In genomic region chr6:32963870-32964269, GRCh38 we compare ENCODE assay signal across 29 cellular contexts. TPM values are rescaled to one million over a fixed set of nuclear protein-coding genes. Genes with fewer than 3 reads are reported as not detected.
DNase-seq lines count a peak whose midpoint lies in the region; ATAC-seq and TF ChIP-seq lines count a peak whose summit lies in the region.
"Had no signal": no experiment of that assay in that cellular context is flagged by ENCODE, and none has a peak within 500 bp of the region (broad histone marks: within the 10 kb centered on the region; RNA-seq: fewer than 3 reads in every experiment).

No MANE protein-coding gene starts in this region.

- POLR2A ChIA-PET in activated CD8-positive, alpha-beta T cell treated with anti-CD3 and anti-CD28 coated beads for 36 hours (lab: Charles Lee), result interaction anchor here (0.7 to 30.4 kb wide), 3 partner anchors 10 to 14 kb away, joined by 3 to 852 read pairs (median 3); partner anchors contain the start of gene BRD2
- POLR2A ChIA-PET in activated CD8-positive, alpha-beta T cell treated with anti-CD3 and anti-CD28 coated beads, Interleukin-2, amount 10 ng/mL, durations not matched to agents 7 days and 5 days (lab: Charles Lee), result interaction anchor here (1.1 to 4.5 kb wide), 3 partner anchors 9 to 119 kb away, joined by 3 to 49 read pairs (median 5); no protein-coding TSS in a partner anchor
- POLR2A ChIA-PET in CD8-positive, alpha-beta memory T cell (lab: Charles Lee), result interaction anchor here (1.8 to 2.6 kb wide), 2 partner anchors 9 to 10 kb away, joined by 6 to 21 read pairs; partner anchors contain the start of gene HLA-DMA
- POLR2A ChIA-PET in OCI-LY7 (lab: Charles Lee), result interaction anchor here (0.7 to 4.2 kb wide), 4 partner anchors 8 to 19 kb away, joined by 3 to 20 read pairs (median 8); partner anchors contain the start of gene HLA-DMA

- H3K4me1 ChIP-seq in CD8-positive, alpha-beta memory T cell (ENCODE audit: insufficient read depth, low read length), result peaks cover 35% of the 10 kb centered on the region
- peaks cover 40% of the 10 kb centered on the region for H3K4me1 ChIP-seq in OCI-LY7 (ENCODE audit: insufficient read depth, low read length, poor library complexity, severe bottlenecking)
- peaks cover 0 to 43% (median 21%) of the 10 kb centered on the region in 4 donors for H3K4me1 ChIP-seq in tibial nerve
- H3K4me1 ChIP-seq: Caco-2 had no signal

- 67 to 73% methylated on average over 1 of the region's 1 CpG for WGBS in tibial nerve, 2 donors

- peak overlapping the region; percentile 32; the same call in 1 of the 2 replicates for H3K4me2 ChIP-seq in OCI-LY7 (ENCODE audit: low read length)

- H3K4me1 Mint-ChIP-seq in activated CD8-positive, alpha-beta T cell treated with anti-CD3 and anti-CD28 coated beads for 36 hours (ENCODE audit: low read depth), result peaks cover 47% of the 10 kb centered on the region
- peaks cover 37% of the 10 kb centered on the region for H3K4me1 Mint-ChIP-seq in activated CD8-positive, alpha-beta T cell treated with anti-CD3 and anti-CD28 coated beads, Interleukin-2, amount 10 ng/mL, durations not matched to agents 7 days and 5 days (ENCODE audit: low read depth)
- peaks cover 65 to 80% (median 66%) of the 10 kb centered on the region in 3 donors for H3K4me1 Mint-ChIP-seq in CD8-positive, alpha-beta memory T cell
- peaks cover 32 to 72% of the 10 kb centered on the region in 2 donors for H3K4me1 Mint-ChIP-seq in immature natural killer cell

- CTCF ChIA-PET in activated CD8-positive, alpha-beta T cell treated with anti-CD3 and anti-CD28 coated beads for 36 hours (lab: Charles Lee), result interaction anchor here (0.7 to 4.5 kb wide), 9 partner anchors 10 to 96 kb away, joined by 3 to 74 read pairs (median 7); partner anchors contain the start of gene HLA-DMA
- CTCF ChIA-PET in activated CD8-positive, alpha-beta T cell treated with anti-CD3 and anti-CD28 coated beads, Interleukin-2, amount 10 ng/mL, durations not matched to agents 7 days and 5 days (lab: Charles Lee), result interaction anchor here (1.3 to 15.9 kb wide), 6 partner anchors 9 to 126 kb away, joined by 4 to 442 read pairs (median 9); partner anchors contain the start of genes HLA-DMA and TAP2
- CTCF ChIA-PET in CD8-positive, alpha-beta memory T cell (lab: Charles Lee), result interaction anchor here (1.2 to 16.7 kb wide), 6 partner anchors 10 to 30 kb away, joined by 3 to 270 read pairs (median 12); partner anchors contain the start of gene HLA-DMA
- CTCF ChIA-PET in OCI-LY7 (lab: Charles Lee; ENCODE audit: unreplicated experiment), result interaction anchor here (0.9 to 1.2 kb wide), 2 partner anchors 20 to 21 kb away, joined by 3 read pairs; no protein-coding TSS in a partner anchor

- no peaks in the 10 kb centered on the region for H4K20me1 ChIP-seq in OCI-LY7 (ENCODE audit: insufficient read depth, low read length)

- DNase-seq in activated CD8-positive, alpha-beta T cell treated with anti-CD3 and anti-CD28 coated beads for 36 hours, result no peak
- DNase-seq in activated CD8-positive, alpha-beta T cell treated with anti-CD3 and anti-CD28 coated beads, Interleukin-2, amount 10 ng/mL, durations not matched to agents 7 days and 5 days, result no peak
- no peak for DNase-seq in CD8-positive, alpha-beta memory T cell
- DNase-seq in OCI-LY7 (ENCODE audit: low spot score), result no peak
- no peak for DNase-seq in immature natural killer cell
- DNase-seq in tibial nerve (ENCODE audit: low spot score in 2 of 2), result no peak
- DNase-seq in superior temporal gyrus (ENCODE audit: extremely low spot score), result no peak
- DNase-seq in hepatic stellate cell (ENCODE audit: low spot score), result no peak
- DNase-seq: activated CD4-positive, alpha-beta T cell treated with anti-CD3 and anti-CD28 coated beads, Interleukin-2, amount 10 ng/mL, durations not matched to agents 7 days and 5 days; activated CD8-positive, alpha-beta memory T cell treated with anti-CD3 and anti-CD28 coated beads, Interleukin-2, amount 50 U/mL, for 4 hours; Caco-2; dermis blood vessel endothelial cell; GDM1; HCEC 1CT; hypothalamus; naive B cell; NCI-H1436; NCI-H2107; NCI-H774; nucleus accumbens; stomach; T-helper 2 cell; tibial artery had no signal

- TF ChIP-seq EP300 in tibial nerve (IDR thresholded peaks at IDR 0.05), result no peak

- peaks cover 16% of the 10 kb centered on the region for H3K36me3 Mint-ChIP-seq in activated CD8-positive, alpha-beta T cell treated with anti-CD3 and anti-CD28 coated beads for 36 hours (ENCODE audit: low read depth)
- peaks cover 2% of the 10 kb centered on the region for H3K36me3 Mint-ChIP-seq in activated CD8-positive, alpha-beta T cell treated with anti-CD3 and anti-CD28 coated beads, Interleukin-2, amount 10 ng/mL, durations not matched to agents 7 days and 5 days (ENCODE audit: low read depth)
- peaks cover 0 to 12% (median 1%) of the 10 kb centered on the region in 3 donors for H3K36me3 Mint-ChIP-seq in CD8-positive, alpha-beta memory T cell
- peaks cover 0 to 3% (median 0%) of the 10 kb centered on the region in 3 donors for H3K36me3 Mint-ChIP-seq in immature natural killer cell

- no peaks in the 10 kb centered on the region for H3K27me3 ChIP-seq in CD8-positive, alpha-beta memory T cell (ENCODE audit: insufficient read depth, low read length, poor library complexity, severe bottlenecking)
- no peaks in the 10 kb centered on the region for H3K27me3 ChIP-seq in tibial nerve
- H3K27me3 ChIP-seq: stomach, tibial artery had no signal

- no peak for TF ChIP-seq CTCF in activated CD8-positive, alpha-beta T cell treated with anti-CD3 and anti-CD28 coated beads for 36 hours (IDR thresholded peaks at IDR 0.05)
- TF ChIP-seq CTCF in OCI-LY7 (conservative IDR thresholded peaks at IDR 0.05; ENCODE audit: low read length) (no peak), tibial nerve (IDR thresholded peaks at IDR 0.05) (no peak)

- H3K9me3 Mint-ChIP-seq in activated CD8-positive, alpha-beta T cell treated with anti-CD3 and anti-CD28 coated beads for 36 hours, result no peaks in the 10 kb centered on the region
- H3K9me3 Mint-ChIP-seq in activated CD8-positive, alpha-beta T cell treated with anti-CD3 and anti-CD28 coated beads, Interleukin-2, amount 10 ng/mL, durations not matched to agents 7 days and 5 days (ENCODE audit: insufficient read depth), result no peaks in the 10 kb centered on the region
- no peaks in the 10 kb centered on the region for H3K9me3 Mint-ChIP-seq in CD8-positive, alpha-beta memory T cell
- H3K9me3 Mint-ChIP-seq in immature natural killer cell, result no peaks in the 10 kb centered on the region
- H3K9me3 Mint-ChIP-seq: activated CD4-positive, alpha-beta T cell treated with anti-CD3 and anti-CD28 coated beads, Interleukin-2, amount 10 ng/mL, durations not matched to agents 7 days and 5 days; naive B cell had no signal

- BruUV-seq in OCI-LY7 (replicated peaks; lab: Mats Ljungman, UMichigan), result no TSS peak

- H3K4me3 ChIP-seq in CD8-positive, alpha-beta memory T cell (ENCODE audit: low read length), result no peak overlapping the region
- no peak overlapping the region for H3K4me3 ChIP-seq in OCI-LY7 (ENCODE audit: low read depth, low read length, poor library complexity, severe bottlenecking)
- no peak overlapping the region for H3K4me3 ChIP-seq in tibial nerve
- H3K4me3 ChIP-seq: K562, SK-N-MC, stomach, tibial artery had no signal

- peaks cover 40% of the 10 kb centered on the region for H3K79me2 ChIP-seq in OCI-LY7 (ENCODE audit: insufficient read depth, low read depth, low read length)

- peak overlapping the region; percentile 4 for H3K27ac Mint-ChIP-seq in activated CD8-positive, alpha-beta T cell treated with anti-CD3 and anti-CD28 coated beads for 36 hours
- H3K27ac Mint-ChIP-seq in activated CD8-positive, alpha-beta T cell treated with anti-CD3 and anti-CD28 coated beads, Interleukin-2, amount 10 ng/mL, durations not matched to agents 7 days and 5 days, result no peak overlapping the region
- H3K27ac Mint-ChIP-seq in CD8-positive, alpha-beta memory T cell, result peak overlapping the region in 6 of 8 donors; percentile 8 to 94 (median 50)
- peak overlapping the region in 4 of 6 donors; percentile 5 to 65 (median 44) for H3K27ac Mint-ChIP-seq in immature natural killer cell
- H3K27ac Mint-ChIP-seq: activated CD4-positive, alpha-beta T cell treated with anti-CD3 and anti-CD28 coated beads, Interleukin-2, amount 10 ng/mL, durations not matched to agents 7 days and 5 days had no signal

- no peak overlapping the region for H2AFZ ChIP-seq in OCI-LY7 (ENCODE audit: low read length)

- H3K27me3 Mint-ChIP-seq in activated CD8-positive, alpha-beta T cell treated with anti-CD3 and anti-CD28 coated beads for 36 hours, result no peaks in the 10 kb centered on the region
- no peaks in the 10 kb centered on the region for H3K27me3 Mint-ChIP-seq in activated CD8-positive, alpha-beta T cell treated with anti-CD3 and anti-CD28 coated beads, Interleukin-2, amount 10 ng/mL, durations not matched to agents 7 days and 5 days (ENCODE audit: low read depth)
- H3K27me3 Mint-ChIP-seq in CD8-positive, alpha-beta memory T cell, result peaks cover 0 to 3% of the 10 kb centered on the region in 2 donors
- peaks cover 7 to 12% (median 11%) of the 10 kb centered on the region in 3 donors for H3K27me3 Mint-ChIP-seq in immature natural killer cell (ENCODE audit: low read depth in 3 of 3)
- H3K27me3 Mint-ChIP-seq: activated CD4-positive, alpha-beta T cell treated with anti-CD3 and anti-CD28 coated beads, Interleukin-2, amount 10 ng/mL, durations not matched to agents 7 days and 5 days; naive B cell had no signal

- intact Hi-C loops in activated CD8-positive, alpha-beta T cell treated with anti-CD3 and anti-CD28 coated beads for 36 hours (cut with micrococcal nuclease), result no loop called here
- intact Hi-C loops in OCI-LY7 (cut with micrococcal nuclease; ENCODE audit: unreplicated experiment), result no loop called here

- H3K9me2 ChIP-seq in OCI-LY7 (ENCODE audit: insufficient read depth, low read length), result no peaks in the 10 kb centered on the region

- no peaks in the 10 kb centered on the region for H3K36me3 ChIP-seq in CD8-positive, alpha-beta memory T cell (ENCODE audit: insufficient read depth, low read length)
- H3K36me3 ChIP-seq in OCI-LY7 (ENCODE audit: insufficient read depth, low read length) (peaks cover 15% of the 10 kb centered on the region), tibial nerve (no peaks in the 10 kb centered on the region)
- H3K36me3 ChIP-seq: stomach, tibial artery had no signal

- ATAC-seq in activated CD8-positive, alpha-beta T cell treated with anti-CD3 and anti-CD28 coated beads for 36 hours, result no peak
- no peak for ATAC-seq in activated CD8-positive, alpha-beta T cell treated with anti-CD3 and anti-CD28 coated beads, Interleukin-2, amount 10 ng/mL, durations not matched to agents 7 days and 5 days
- ATAC-seq: K562, left lobe of liver had no signal

- no peaks in the 10 kb centered on the region for H3K9me3 ChIP-seq in CD8-positive, alpha-beta memory T cell (ENCODE audit: low read length)
- peaks cover 13% of the 10 kb centered on the region; the same call in 1 of the 2 replicates for H3K9me3 ChIP-seq in OCI-LY7 (ENCODE audit: low read length)
- H3K9me3 ChIP-seq in tibial nerve, result no peaks in the 10 kb centered on the region
- H3K9me3 ChIP-seq: Caco-2, stomach, tibial artery had no signal

- no peak overlapping the region for H3K27ac ChIP-seq in CD8-positive, alpha-beta memory T cell (ENCODE audit: low read depth, low read length)
- no peak overlapping the region for H3K27ac ChIP-seq in OCI-LY7 (ENCODE audit: low read depth, low read length, poor library complexity, severe bottlenecking)
- H3K27ac ChIP-seq in tibial nerve, result peak overlapping the region in 1 of 4 donors; percentile 15
- H3K27ac ChIP-seq: stomach, tibial artery had no signal

- TF ChIP-seq POLR2A in tibial nerve (IDR thresholded peaks at IDR 0.05), result no peak

- H3K4me3 Mint-ChIP-seq in activated CD8-positive, alpha-beta T cell treated with anti-CD3 and anti-CD28 coated beads for 36 hours, result no peak overlapping the region
- H3K4me3 Mint-ChIP-seq in activated CD8-positive, alpha-beta T cell treated with anti-CD3 and anti-CD28 coated beads, Interleukin-2, amount 10 ng/mL, durations not matched to agents 7 days and 5 days, result no peak overlapping the region
- H3K4me3 Mint-ChIP-seq in CD8-positive, alpha-beta memory T cell, result peak overlapping the region in 2 of 7 donors; percentile 9 to 27
- H3K4me3 Mint-ChIP-seq in immature natural killer cell, result no peak overlapping the region
- H3K4me3 Mint-ChIP-seq: activated CD4-positive, alpha-beta T cell treated with anti-CD3 and anti-CD28 coated beads, Interleukin-2, amount 10 ng/mL, durations not matched to agents 7 days and 5 days had no signal

RNA-seq across cellular contexts. Expression of gene BRD2, which starts 4.5 kb away (rescaled TPM):
- total RNA-seq in activated CD8-positive, alpha-beta T cell treated with anti-CD3 and anti-CD28 coated beads for 36 hours, result 100 to 1,000 TPM; 219 to 235 TPM
- total RNA-seq in activated CD8-positive, alpha-beta T cell treated with anti-CD3 and anti-CD28 coated beads, Interleukin-2, amount 10 ng/mL, durations not matched to agents 7 days and 5 days, result 100 to 1,000 TPM; 299 to 313 TPM
- 100 to 1,000 TPM; 373 to 387 TPM for total RNA-seq in CD8-positive, alpha-beta memory T cell
- 89.9 TPM for polyA plus RNA-seq in CD8-positive, alpha-beta memory T cell
- 236 and 237 TPM in 2 replicates for total RNA-seq in OCI-LY7 (2014; rRNA removed; shearing (Covaris generic))
- total RNA-seq in OCI-LY7 (2022) (326 and 361 TPM in 2 replicates), tibial nerve (100 to 1,000 TPM; 130 to 150 (median 136) TPM)
- 100 to 1,000 TPM in 1 of 3 donors, 10 to 100 TPM in 2; 29.8 to 119 (median 31.5) TPM for polyA plus RNA-seq in immature natural killer cell

RNA-seq across cellular contexts. Expression of gene HLA-DMA, which starts 11.0 kb away (rescaled TPM):
- 10 to 100 TPM; 16.2 TPM for total RNA-seq in activated CD8-positive, alpha-beta T cell treated with anti-CD3 and anti-CD28 coated beads for 36 hours
- 10 to 100 TPM; 28.6 to 30.5 TPM for total RNA-seq in activated CD8-positive, alpha-beta T cell treated with anti-CD3 and anti-CD28 coated beads, Interleukin-2, amount 10 ng/mL, durations not matched to agents 7 days and 5 days
- 10 to 100 TPM; 14.0 to 16.5 TPM for total RNA-seq in CD8-positive, alpha-beta memory T cell
- 35.0 TPM for polyA plus RNA-seq in CD8-positive, alpha-beta memory T cell
- 175 and 207 TPM in 2 replicates for total RNA-seq in OCI-LY7 (2014; rRNA removed; shearing (Covaris generic))
- total RNA-seq in OCI-LY7 (2022) (140 TPM in 2 replicates), tibial nerve (10 to 100 TPM; 28.8 to 85.2 (median 34.9) TPM)
- 10 to 100 TPM; 39.2 to 78.7 (median 69.7) TPM for polyA plus RNA-seq in immature natural killer cell

RNA-seq across cellular contexts. Expression of gene HLA-DMB, which starts 23.0 kb away (rescaled TPM):
- total RNA-seq in activated CD8-positive, alpha-beta T cell treated with anti-CD3 and anti-CD28 coated beads for 36 hours, result 1 to 10 TPM; 3.5 to 3.6 TPM
- total RNA-seq in activated CD8-positive, alpha-beta T cell treated with anti-CD3 and anti-CD28 coated beads, Interleukin-2, amount 10 ng/mL, durations not matched to agents 7 days and 5 days, result 10 to 100 TPM; 14.4 to 14.7 TPM
- 1 to 10 TPM; 4.3 to 5.3 TPM for total RNA-seq in CD8-positive, alpha-beta memory T cell
- 25.6 TPM for polyA plus RNA-seq in CD8-positive, alpha-beta memory T cell
- 85.1 and 98.0 TPM in 2 replicates for total RNA-seq in OCI-LY7 (2014; rRNA removed; shearing (Covaris generic))
- total RNA-seq in OCI-LY7 (2022) (77.0 and 78.5 TPM in 2 replicates), tibial nerve (10 to 100 TPM; 15.7 to 85.0 (median 25.5) TPM)
- polyA plus RNA-seq in immature natural killer cell, result 100 to 1,000 TPM in 1 of 3 donors, 10 to 100 TPM in 2; 38.3 to 104 (median 89.1) TPM
- total RNA-seq: A172, Caco-2, endothelial cell of umbilical vein, MCF 10A had no signal
- polyA plus RNA-seq: K562 had no signal

RNA-seq across cellular contexts. Expression of gene HLA-DOA, which starts 45.5 kb away (rescaled TPM):
- total RNA-seq in activated CD8-positive, alpha-beta T cell treated with anti-CD3 and anti-CD28 coated beads for 36 hours, result 1 to 10 TPM; 6.4 to 8.1 TPM
- 1 to 10 TPM; 3.3 to 4.2 TPM for total RNA-seq in activated CD8-positive, alpha-beta T cell treated with anti-CD3 and anti-CD28 coated beads, Interleukin-2, amount 10 ng/mL, durations not matched to agents 7 days and 5 days
- 1 to 10 TPM; 6.7 to 6.9 TPM for total RNA-seq in CD8-positive, alpha-beta memory T cell
- polyA plus RNA-seq in CD8-positive, alpha-beta memory T cell, result 12.0 TPM
- 60.3 and 78.3 TPM in 2 replicates for total RNA-seq in OCI-LY7 (2014; rRNA removed; shearing (Covaris generic))
- total RNA-seq in OCI-LY7 (2022) (55.0 and 65.4 TPM in 2 replicates), tibial nerve (10 to 100 TPM in 1 of 4 donors, 1 to 10 TPM in 3; 3.0 to 17.7 (median 8.4) TPM)
- polyA plus RNA-seq in immature natural killer cell, result 1 to 10 TPM in 2 of 3 donors, under 1 TPM in 1; 0.37 to 5.2 (median 2.8) TPM
- total RNA-seq: A172, Caco-2, dermis blood vessel endothelial cell, endothelial cell of umbilical vein, MCF 10A had no signal
- polyA plus RNA-seq: endothelial cell of umbilical vein, K562 had no signal
